In the genomic region with DNA sequence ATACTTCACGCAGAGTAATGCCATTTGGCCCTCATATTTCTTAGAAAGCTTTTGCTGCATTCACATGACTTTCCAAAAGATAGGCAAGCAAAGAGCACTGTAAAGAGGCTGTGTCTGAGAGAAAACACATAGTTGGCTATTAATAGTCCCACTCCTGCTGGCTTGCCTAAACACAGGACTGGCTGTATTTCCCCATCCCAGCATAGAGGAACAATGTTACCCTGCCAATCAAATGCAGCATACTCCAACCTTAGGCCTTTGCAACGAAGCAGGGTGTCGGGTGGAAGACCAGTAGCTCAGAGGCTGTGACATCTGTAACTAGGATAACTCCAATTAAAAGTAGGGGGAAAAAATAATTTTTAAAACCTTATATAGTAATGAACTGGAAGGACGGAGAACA, we compare ENCODE assay signal across 12 cellular contexts.
DNase-seq lines count a peak whose midpoint lies in the region; ATAC-seq and TF ChIP-seq lines count a peak whose summit lies in the region.
"Had no signal": no experiment of that assay in that cellular context is flagged by ENCODE, and none has a peak within 500 bp of the region (broad histone marks: within the 10 kb centered on the region; RNA-seq: fewer than 3 reads in every experiment).

No MANE protein-coding gene starts in this region.

- no peaks in the 10 kb centered on the region for H3K27me3 ChIP-seq in thyroid gland

- H3K27ac ChIP-seq in thyroid gland: no peak overlapping the region

- H3K36me3 ChIP-seq in thyroid gland: no peaks in the 10 kb centered on the region

- H3K4me1 ChIP-seq in thyroid gland: peaks cover 0 to 4% of the 10 kb centered on the region in 2 donors

- 83 to 87% methylated on average over 4 of the region's 4 CpGs for whole genome bisulfite sequencing in thyroid gland, 2 donors

- DNase-seq in HEK293T (ENCODE audit: extremely low spot score) (peak; percentile 12), amniotic epithelial cell (ENCODE audit: low read depth) (peak; percentile 9), left cardiac atrium (no peak), retina (peak; percentile 16), thyroid gland (no peak), activated gamma-delta T cell (lab: John Stamatoyannopoulos, UW) (no peak), dedifferentiated amniotic fluid mesenchymal stem cell (ENCODE audit: extremely low spot score) (no peak)
- DNase-seq in stimulated activated CD4-positive, alpha-beta T cell treated with anti-CD3 and anti-CD28 coated beads, Interleukin-4, amount 100 ng/mL, for 24 hours: no peak
- DNase-seq: activated CD4-positive, alpha-beta T cell treated with anti-CD3 and anti-CD28 coated beads for 36 hours; cortex of kidney; Karpas-422; stimulated activated naive CD8-positive, alpha-beta T cell treated with anti-CD3 and anti-CD28 coated beads, Interleukin-15, Interleukin-2, amounts not matched to agents 100 U/mL and 50 U/mL, for 24 hours had no signal

- H3K9me3 ChIP-seq in thyroid gland: no peaks in the 10 kb centered on the region

- intact Hi-C loops in left cardiac atrium (cut with DNase I): loop anchor here in 1 of 2 donors (10.0 kb wide), 2 partner anchors 134 to 234 kb away; no protein-coding TSS in a partner anchor
- intact Hi-C loops in thyroid gland (cut with DNase I): no loop called here

- no peak for TF ChIP-seq CTCF in thyroid gland (IDR thresholded peaks at IDR 0.05)

- TF ChIP-seq POLR2A in thyroid gland (IDR thresholded peaks at IDR 0.05): no peak

- CTCF ChIA-PET in HEK293T (lab: Yijun Ruan, JAX): no interaction called here

- no peak overlapping the region for H3K4me3 ChIP-seq in thyroid gland (replicated peaks in 1 of 3)

- ATAC-seq in left cardiac atrium: peak; percentile 93 to 94
- ATAC-seq: activated CD4-positive, alpha-beta T cell treated with anti-CD3 and anti-CD28 coated beads for 36 hours; stimulated activated naive CD8-positive, alpha-beta T cell treated with anti-CD3 and anti-CD28 coated beads, Interleukin-15, Interleukin-2, amounts not matched to agents 100 U/mL and 50 U/mL, for 24 hours had no signal

- POLR2A ChIA-PET in HEK293T (lab: Yijun Ruan, JAX): no interaction called here

TF ChIP-seq in HEK293T, 16 proteins besides CTCF, POLR2A, EP300 and RAD21:
- no peak for TF ChIP-seq BHLHE40 (IDR thresholded peaks at IDR 0.05; ENCODE audit: borderline replicate concordance)
- TF ChIP-seq, protein P1, sequence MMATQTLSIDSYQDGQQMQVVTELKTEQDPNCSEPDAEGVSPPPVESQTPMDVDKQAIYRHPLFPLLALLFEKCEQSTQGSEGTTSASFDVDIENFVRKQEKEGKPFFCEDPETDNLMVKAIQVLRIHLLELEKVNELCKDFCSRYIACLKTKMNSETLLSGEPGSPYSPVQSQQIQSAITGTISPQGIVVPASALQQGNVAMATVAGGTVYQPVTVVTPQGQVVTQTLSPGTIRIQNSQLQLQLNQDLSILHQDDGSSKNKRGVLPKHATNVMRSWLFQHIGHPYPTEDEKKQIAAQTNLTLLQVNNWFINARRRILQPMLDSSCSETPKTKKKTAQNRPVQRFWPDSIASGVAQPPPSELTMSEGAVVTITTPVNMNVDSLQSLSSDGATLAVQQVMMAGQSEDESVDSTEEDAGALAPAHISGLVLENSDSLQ (IDR thresholded peaks at IDR 0.05): peak; percentile 91

Comparison
In these comparisons a context has a peak if more than half of its experiments do, and no peak if none do; other contexts are left out.
1. DNase-seq: peak in HEK293T (single experiment), amniotic epithelial cell (single experiment) and retina (single experiment); none in left cardiac atrium (single experiment), thyroid gland (0 of 2), activated gamma-delta T cell (single experiment), dedifferentiated amniotic fluid mesenchymal stem cell (single experiment) and stimulated activated CD4-positive, alpha-beta T cell treated with anti-CD3 and anti-CD28 coated beads, Interleukin-4, amount 100 ng/mL, for 24 hours (single experiment).